In the genomic region with DNA sequence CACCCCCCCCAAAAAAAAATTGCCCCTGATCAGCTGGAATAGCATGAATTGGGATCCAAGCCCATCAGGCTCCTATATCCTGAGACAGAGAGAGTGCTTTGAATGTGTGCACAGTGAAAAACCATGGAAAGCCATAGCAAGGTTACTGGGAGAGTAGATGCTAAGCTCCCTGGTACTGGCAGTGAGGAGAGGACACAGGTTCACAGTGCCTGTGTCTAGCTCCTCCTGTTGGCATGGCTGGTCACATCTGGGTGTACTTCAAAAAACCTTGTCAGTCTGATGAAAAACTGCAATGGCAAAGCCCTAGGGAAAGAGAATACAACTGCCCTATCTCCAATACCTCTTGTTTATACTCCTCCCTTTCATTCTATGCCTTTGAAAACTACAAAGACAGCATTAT, we compare ENCODE assay signal across 1 cellular context.
TF ChIP-seq lines count a peak whose summit lies in the region.

No MANE protein-coding gene starts in this region.

TF ChIP-seq in IMR-90, 13 proteins besides CTCF, POLR2A, EP300 and RAD21:
- TF ChIP-seq, protein P1, sequence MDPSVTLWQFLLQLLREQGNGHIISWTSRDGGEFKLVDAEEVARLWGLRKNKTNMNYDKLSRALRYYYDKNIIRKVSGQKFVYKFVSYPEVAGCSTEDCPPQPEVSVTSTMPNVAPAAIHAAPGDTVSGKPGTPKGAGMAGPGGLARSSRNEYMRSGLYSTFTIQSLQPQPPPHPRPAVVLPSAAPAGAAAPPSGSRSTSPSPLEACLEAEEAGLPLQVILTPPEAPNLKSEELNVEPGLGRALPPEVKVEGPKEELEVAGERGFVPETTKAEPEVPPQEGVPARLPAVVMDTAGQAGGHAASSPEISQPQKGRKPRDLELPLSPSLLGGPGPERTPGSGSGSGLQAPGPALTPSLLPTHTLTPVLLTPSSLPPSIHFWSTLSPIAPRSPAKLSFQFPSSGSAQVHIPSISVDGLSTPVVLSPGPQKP (IDR thresholded peaks at IDR 0.05; ENCODE audit: borderline replicate concordance, low read depth, low read length) = no peak
- TF ChIP-seq FOS (IDR thresholded peaks at IDR 0.05; ENCODE audit: low read depth, low read length) (no peak), MAFK (IDR thresholded peaks at IDR 0.05; ENCODE audit: low read depth, low read length) (no peak), SMC3 (IDR thresholded peaks at IDR 0.05; ENCODE audit: low read depth, low read length) (no peak), BHLHE40 (IDR thresholded peaks at IDR 0.05; ENCODE audit: low read depth, low read length) (no peak), CEBPB (IDR thresholded peaks at IDR 0.05; ENCODE audit: low read depth, low read length) (no peak), CHD1 (IDR thresholded peaks at IDR 0.05; ENCODE audit: low read depth, low read length) (no peak), RCOR1 (IDR thresholded peaks at IDR 0.05; ENCODE audit: insufficient replicate concordance, low read length) (no peak), MAZ (IDR thresholded peaks at IDR 0.05; ENCODE audit: borderline replicate concordance, low read depth, low read length) (no peak), NFE2L2 (IDR thresholded peaks at IDR 0.05; ENCODE audit: low read depth, low read length) (no peak), MXI1 (IDR thresholded peaks at IDR 0.05; ENCODE audit: borderline replicate concordance, low read depth, low read length) (no peak), RFX5 (IDR thresholded peaks at IDR 0.05; ENCODE audit: low read depth, low read length) (no peak)
- TF ChIP-seq, protein P2, sequence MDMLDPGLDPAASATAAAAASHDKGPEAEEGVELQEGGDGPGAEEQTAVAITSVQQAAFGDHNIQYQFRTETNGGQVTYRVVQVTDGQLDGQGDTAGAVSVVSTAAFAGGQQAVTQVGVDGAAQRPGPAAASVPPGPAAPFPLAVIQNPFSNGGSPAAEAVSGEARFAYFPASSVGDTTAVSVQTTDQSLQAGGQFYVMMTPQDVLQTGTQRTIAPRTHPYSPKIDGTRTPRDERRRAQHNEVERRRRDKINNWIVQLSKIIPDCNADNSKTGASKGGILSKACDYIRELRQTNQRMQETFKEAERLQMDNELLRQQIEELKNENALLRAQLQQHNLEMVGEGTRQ (IDR thresholded peaks at IDR 0.05; ENCODE audit: low read depth, low read length) = no peak
